In genomic region chr19:19618384-19619051, GRCh38 we compare ENCODE assay signal across 2 cellular contexts.
TF ChIP-seq lines count a peak whose summit lies in the region.

A gene with protein sequence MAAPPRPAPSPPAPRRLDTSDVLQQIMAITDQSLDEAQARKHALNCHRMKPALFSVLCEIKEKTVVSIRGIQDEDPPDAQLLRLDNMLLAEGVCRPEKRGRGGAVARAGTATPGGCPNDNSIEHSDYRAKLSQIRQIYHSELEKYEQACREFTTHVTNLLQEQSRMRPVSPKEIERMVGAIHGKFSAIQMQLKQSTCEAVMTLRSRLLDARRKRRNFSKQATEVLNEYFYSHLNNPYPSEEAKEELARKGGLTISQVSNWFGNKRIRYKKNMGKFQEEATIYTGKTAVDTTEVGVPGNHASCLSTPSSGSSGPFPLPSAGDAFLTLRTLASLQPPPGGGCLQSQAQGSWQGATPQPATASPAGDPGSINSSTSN (minus strand): TSS chr19:19618687. CDS start chr19:19618629, 58 bp downstream.

TF ChIP-seq in liver, 16 proteins besides CTCF, POLR2A, EP300 and RAD21 (continued from another document):
- TF ChIP-seq FOXA2 (IDR thresholded peaks at IDR 0.05), result no peak
- TF ChIP-seq GABPA (IDR thresholded peaks at IDR 0.05 in 1 of 2, conservative IDR thresholded peaks at IDR 0.05 in 1 of 2), result no peak
- no peak for TF ChIP-seq MAX (IDR thresholded peaks at IDR 0.05)
- TF ChIP-seq, protein P1, sequence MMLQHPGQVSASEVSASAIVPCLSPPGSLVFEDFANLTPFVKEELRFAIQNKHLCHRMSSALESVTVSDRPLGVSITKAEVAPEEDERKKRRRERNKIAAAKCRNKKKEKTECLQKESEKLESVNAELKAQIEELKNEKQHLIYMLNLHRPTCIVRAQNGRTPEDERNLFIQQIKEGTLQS (IDR thresholded peaks at IDR 0.05), result no peak
- TF ChIP-seq ZBTB33 (IDR thresholded peaks at IDR 0.05), result no peak

TF ChIP-seq in HepG2, 621 proteins besides CTCF, POLR2A, EP300 and RAD21:
- TF ChIP-seq, protein P2, sequence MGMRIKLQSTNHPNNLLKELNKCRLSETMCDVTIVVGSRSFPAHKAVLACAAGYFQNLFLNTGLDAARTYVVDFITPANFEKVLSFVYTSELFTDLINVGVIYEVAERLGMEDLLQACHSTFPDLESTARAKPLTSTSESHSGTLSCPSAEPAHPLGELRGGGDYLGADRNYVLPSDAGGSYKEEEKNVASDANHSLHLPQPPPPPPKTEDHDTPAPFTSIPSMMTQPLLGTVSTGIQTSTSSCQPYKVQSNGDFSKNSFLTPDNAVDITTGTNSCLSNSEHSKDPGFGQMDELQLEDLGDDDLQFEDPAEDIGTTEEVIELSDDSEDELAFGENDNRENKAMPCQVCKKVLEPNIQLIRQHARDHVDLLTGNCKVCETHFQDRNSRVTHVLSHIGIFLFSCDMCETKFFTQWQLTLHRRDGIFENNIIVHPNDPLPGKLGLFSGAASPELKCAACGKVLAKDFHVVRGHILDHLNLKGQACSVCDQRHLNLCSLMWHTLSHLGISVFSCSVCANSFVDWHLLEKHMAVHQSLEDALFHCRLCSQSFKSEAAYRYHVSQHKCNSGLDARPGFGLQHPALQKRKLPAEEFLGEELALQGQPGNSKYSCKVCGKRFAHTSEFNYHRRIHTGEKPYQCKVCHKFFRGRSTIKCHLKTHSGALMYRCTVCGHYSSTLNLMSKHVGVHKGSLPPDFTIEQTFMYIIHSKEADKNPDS (CRISPR knock-in tag; IDR thresholded peaks at IDR 0.05), result no peak
- TF ChIP-seq ZNF543 (CRISPR knock-in tag; IDR thresholded peaks at IDR 0.05), result no peak
